In the genomic region with DNA sequence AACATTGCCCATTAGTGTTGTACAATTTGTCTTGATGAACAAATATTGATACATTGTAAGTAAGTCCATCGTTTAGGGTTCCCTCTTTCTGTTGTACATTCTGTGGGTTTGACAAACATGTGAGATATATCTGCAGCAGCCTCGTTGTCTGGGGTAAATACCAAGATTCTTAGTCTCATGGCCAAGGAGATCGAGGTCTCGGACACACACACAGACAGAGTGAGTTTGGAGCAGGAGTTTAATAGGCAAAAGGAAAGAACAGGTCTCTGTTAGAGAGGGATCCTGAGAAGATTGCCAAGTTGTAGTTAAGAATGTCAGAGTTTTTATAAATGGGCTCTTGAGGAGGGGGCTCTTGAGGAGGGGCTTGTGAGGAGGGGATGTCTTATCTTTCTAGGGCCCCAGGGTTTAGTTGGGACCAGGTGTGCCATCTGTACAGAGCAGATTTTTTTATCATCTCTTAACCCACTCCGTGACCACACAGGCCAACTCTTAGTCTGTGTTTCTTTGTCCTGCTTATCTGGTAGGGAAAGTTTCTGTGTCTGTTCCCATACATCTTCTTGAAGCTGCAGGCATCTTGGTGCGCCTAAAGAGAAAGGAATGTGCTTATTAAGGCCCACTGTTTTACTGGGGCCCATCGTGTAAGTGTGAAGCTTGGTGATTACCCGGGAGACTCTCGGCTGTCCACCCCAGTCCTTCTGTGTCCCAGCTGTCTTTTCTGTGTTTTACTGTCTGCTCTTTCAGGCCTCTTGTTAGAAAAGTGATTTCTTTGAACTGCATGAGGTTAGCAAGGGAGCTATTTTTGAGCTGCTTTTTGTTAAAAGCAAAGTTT, we compare ENCODE assay signal across 9 cellular contexts. TPM values are rescaled to one million over a fixed set of nuclear protein-coding genes. Genes with fewer than 3 reads are reported as not detected.
DNase-seq lines count a peak whose midpoint lies in the region; ATAC-seq and TF ChIP-seq lines count a peak whose summit lies in the region.
"Had no signal": no experiment of that assay in that cellular context is flagged by ENCODE, and none has a peak within 500 bp of the region (broad histone marks: within the 10 kb centered on the region; RNA-seq: fewer than 3 reads in every experiment).

No MANE protein-coding gene starts in this region.

- peak overlapping the region; percentile 77 for H3K4me3 ChIP-seq in iPS-18c (ENCODE audit: insufficient read depth, low read depth, low read length)
- H3K4me3 ChIP-seq in suprapubic skin, result peak overlapping the region; percentile 65

- peaks cover 6% of the 10 kb centered on the region for H3K9me3 Mint-ChIP-seq in activated naive CD4-positive, alpha-beta T cell treated with anti-CD3 and anti-CD28 coated beads, Interleukin-2, amount 50 U/mL, for 24 hours
- peaks cover 7 to 13% of the 10 kb centered on the region in 2 donors for H3K9me3 Mint-ChIP-seq in activated T-cell treated with anti-CD3 and anti-CD28 coated beads, Interleukin-2, amount 50 U/mL, for 72 hours

- 48% methylated on average over 9 of the region's 9 CpGs for WGBS in suprapubic skin

- H3K27me3 ChIP-seq in suprapubic skin, result no peaks in the 10 kb centered on the region

- no peaks in the 10 kb centered on the region for H3K27me3 Mint-ChIP-seq in activated naive CD4-positive, alpha-beta T cell treated with anti-CD3 and anti-CD28 coated beads, Interleukin-2, amount 50 U/mL, for 24 hours
- H3K27me3 Mint-ChIP-seq in activated T-cell treated with anti-CD3 and anti-CD28 coated beads, Interleukin-2, amount 50 U/mL, for 72 hours (ENCODE audit: low read depth), result no peaks in the 10 kb centered on the region

- intact Hi-C loops in head of caudate nucleus (cut with DNase I), result no loop called here

- no peak for TF ChIP-seq POLR2A in suprapubic skin (IDR thresholded peaks at IDR 0.05)

- H3K27ac ChIP-seq in suprapubic skin, result peak overlapping the region; percentile 93

- ATAC-seq in activated T-cell treated with anti-CD3 and anti-CD28 coated beads, Interleukin-2, amount 50 U/mL, for 72 hours (replicated peaks in 1 of 2), result peak in 1 of 2 donors; percentile 0

- in situ Hi-C loops in KBM-7 (cut with MboI; ENCODE audit: low pct_unique_long_range_greater_than_20kb, low sequenced_read_pairs), result no loop called here

- H3K4me1 Mint-ChIP-seq in activated naive CD4-positive, alpha-beta T cell treated with anti-CD3 and anti-CD28 coated beads, Interleukin-2, amount 50 U/mL, for 24 hours, result peaks cover 62% of the 10 kb centered on the region
- H3K4me1 Mint-ChIP-seq in activated T-cell treated with anti-CD3 and anti-CD28 coated beads, Interleukin-2, amount 50 U/mL, for 72 hours (ENCODE audit: low read depth), result peaks cover 69% of the 10 kb centered on the region

- peak overlapping the region; percentile 98 for H3K27ac Mint-ChIP-seq in activated naive CD4-positive, alpha-beta T cell treated with anti-CD3 and anti-CD28 coated beads, Interleukin-2, amount 50 U/mL, for 24 hours
- peak overlapping the region; percentile 97 for H3K27ac Mint-ChIP-seq in activated T-cell treated with anti-CD3 and anti-CD28 coated beads, Interleukin-2, amount 50 U/mL, for 72 hours

- H3K9me3 ChIP-seq in iPS-18c (ENCODE audit: control insufficient read depth, insufficient read depth, low read length) (no peaks in the 10 kb centered on the region), suprapubic skin (no peaks in the 10 kb centered on the region)

- no peaks in the 10 kb centered on the region for H3K36me3 ChIP-seq in suprapubic skin

- H3K4me1 ChIP-seq in suprapubic skin, result peaks cover 38% of the 10 kb centered on the region

- no peak for DNase-seq in activated naive CD4-positive, alpha-beta T cell (lab: John Stamatoyannopoulos, UW)
- DNase-seq in activated T-cell treated with anti-CD3 and anti-CD28 coated beads, Interleukin-2, amount 50 U/mL, for 72 hours, result peak in 1 of 2 donors; percentile 13
- DNase-seq in suprapubic skin (ENCODE audit: low spot score in 2 of 2), result no peak
- no peak for DNase-seq in KBM-7
- DNase-seq in head of caudate nucleus, result no peak
- no peak for DNase-seq in middle frontal gyrus (ENCODE audit: extremely low spot score, low spot score)

- peak overlapping the region; percentile 99 for H3K4me3 Mint-ChIP-seq in activated naive CD4-positive, alpha-beta T cell treated with anti-CD3 and anti-CD28 coated beads, Interleukin-2, amount 50 U/mL, for 24 hours
- H3K4me3 Mint-ChIP-seq in activated T-cell treated with anti-CD3 and anti-CD28 coated beads, Interleukin-2, amount 50 U/mL, for 72 hours, result peak overlapping the region; percentile 97 to 99

- no peak for TF ChIP-seq CTCF in suprapubic skin (IDR thresholded peaks at IDR 0.05)

- peaks cover 12% of the 10 kb centered on the region for H3K36me3 Mint-ChIP-seq in activated naive CD4-positive, alpha-beta T cell treated with anti-CD3 and anti-CD28 coated beads, Interleukin-2, amount 50 U/mL, for 24 hours
- H3K36me3 Mint-ChIP-seq in activated T-cell treated with anti-CD3 and anti-CD28 coated beads, Interleukin-2, amount 50 U/mL, for 72 hours (ENCODE audit: insufficient read depth in 2 of 2), result peaks cover 32 to 52% of the 10 kb centered on the region in 2 donors

- TF ChIP-seq EP300 in suprapubic skin (IDR thresholded peaks at IDR 0.05), result no peak

RNA-seq across cellular contexts. Expression of a gene that starts 22.5 kb away (rescaled TPM):
- 100 to 1,000 TPM; 269 to 293 TPM for total RNA-seq in activated T-cell treated with anti-CD3 and anti-CD28 coated beads, Interleukin-2, amount 50 U/mL, for 72 hours
- total RNA-seq in suprapubic skin, result 10 to 100 TPM in 1 of 4 donors, 1 to 10 TPM in 3; 2.3 to 12.2 (median 5.0) TPM

RNA-seq across cellular contexts. Expression of a gene that starts 39.3 kb away (rescaled TPM):
- 1 to 10 TPM in 1 of 2 donors, under 1 TPM in 1; 0.89 to 3.0 TPM for total RNA-seq in activated T-cell treated with anti-CD3 and anti-CD28 coated beads, Interleukin-2, amount 50 U/mL, for 72 hours
- total RNA-seq in suprapubic skin, result not detected
- total RNA-seq: glomerular endothelial cell had no signal

Comparison
In these comparisons a context has a peak if more than half of its experiments do, and no peak if none do; other contexts are left out.
1. RNA of a gene that starts 22.5 kb away (total RNA-seq): 269 to 293 TPM in activated T-cell treated with anti-CD3 and anti-CD28 coated beads, Interleukin-2, amount 50 U/mL, for 72 hours; 2.3 to 12.2 TPM in suprapubic skin; every median in the first group is over 10 times any median in the second.